Comparison of ENCODE assay signal across 8 cellular contexts in genomic region chr10:102644646-102645387, GRCh38. TPM values are rescaled to one million over a fixed set of nuclear protein-coding genes. Genes with fewer than 3 reads are reported as not detected.
DNase-seq lines count a peak whose midpoint lies in the region; TF ChIP-seq lines count a peak whose summit lies in the region.

No MANE protein-coding gene starts in this region.

- TF ChIP-seq CTCF in Peyer's patch (IDR thresholded peaks at IDR 0.05) = peak; percentile 60 to 83 (median 80)
- peak; percentile 59 for TF ChIP-seq CTCF in fibroblast of the aortic adventitia (IDR thresholded peaks at IDR 0.05; ENCODE audit: insufficient read depth, low read length)
- peak; percentile 80 for TF ChIP-seq CTCF in neural cell (IDR thresholded peaks at IDR 0.05; ENCODE audit: poor library complexity, severe bottlenecking)

- TF ChIP-seq RAD21 in Ishikawa (IDR thresholded peaks at IDR 0.05; ENCODE audit: low read depth) (peak; percentile 47; the same call in 1 of the 2 replicates), neural cell (conservative IDR thresholded peaks at IDR 0.05) (peak; percentile 64)

- H3K4me2 ChIP-seq in neural cell (ENCODE audit: low read length) = peak overlapping the region; percentile 93

- H4K20me1 ChIP-seq in neural cell (ENCODE audit: insufficient read depth) = peaks cover 16% of the 10 kb centered on the region

- DNase-seq in DMS153 treated with DMSO at 0.1 percent for 48 hours (lab: John Stamatoyannopoulos, UW; ENCODE audit: unreplicated experiment) = peak; percentile 49
- DNase-seq in Peyer's patch = peak; percentile 86 to 93 (median 91)
- peak; percentile 93 for DNase-seq in activated effector memory CD4-positive, alpha-beta T cell treated with anti-CD3 and anti-CD28 coated beads, Interleukin-2, amount 50 U/mL, for 16 hours
- DNase-seq in fibroblast of the aortic adventitia (ENCODE audit: low read depth) = peak; percentile 61
- DNase-seq in kidney glomerular epithelial cell (lab: John Stamatoyannopoulos, UW) = no peak

- TF ChIP-seq EP300 in Ishikawa (IDR thresholded peaks at IDR 0.05; ENCODE audit: borderline replicate concordance) (no peak), neural cell (conservative IDR thresholded peaks at IDR 0.05; ENCODE audit: poor library complexity, severe bottlenecking) (no peak)

- H3K9me2 ChIP-seq in neural cell (ENCODE audit: insufficient read depth, low read length) = no peaks in the 10 kb centered on the region

- H2AFZ ChIP-seq in neural cell (ENCODE audit: low read depth, low read length) = no peak overlapping the region

- H3K27ac ChIP-seq in Peyer's patch = peak overlapping the region; percentile 98 to 100 (median 100)
- H3K27ac ChIP-seq in neural cell (ENCODE audit: low read length) = peak overlapping the region; percentile 81
- H3K27ac ChIP-seq in subcutaneous abdominal adipose tissue (ENCODE audit: low read depth, low read length) = peak overlapping the region; percentile 99

- H3K36me3 ChIP-seq in Peyer's patch (no peaks in the 10 kb centered on the region), neural cell (ENCODE audit: insufficient read depth, low read length) (no peaks in the 10 kb centered on the region), subcutaneous abdominal adipose tissue (ENCODE audit: control insufficient read depth in 5 of 5, insufficient read depth in 5 of 5, low read length in 5 of 5) (peaks cover 0 to 15% (median 12%) of the 10 kb centered on the region in 5 donors)

- peak overlapping the region; percentile 73 to 93 (median 80) for H3K4me3 ChIP-seq in Peyer's patch
- peak overlapping the region; percentile 95 for H3K4me3 ChIP-seq in fibroblast of the aortic adventitia (ENCODE audit: low read depth, low read length)
- H3K4me3 ChIP-seq in neural cell (ENCODE audit: low read length) = peak overlapping the region; percentile 97
- H3K4me3 ChIP-seq in subcutaneous abdominal adipose tissue (ENCODE audit: low read depth in 1 of 5, low read length in 5 of 5) = peak overlapping the region; percentile 94 to 100 (median 99)

- H3K27me3 ChIP-seq in Peyer's patch (no peaks in the 10 kb centered on the region), neural cell (ENCODE audit: insufficient read depth, low read depth, low read length) (no peaks in the 10 kb centered on the region), subcutaneous abdominal adipose tissue (ENCODE audit: control insufficient read depth in 5 of 5, insufficient read depth in 4 of 5, low read length in 5 of 5) (no peaks in the 10 kb centered on the region)

- no peaks in the 10 kb centered on the region for H3F3A ChIP-seq in neural cell (ENCODE audit: insufficient read depth, low read length, poor library complexity, severe bottlenecking)

- no peak for TF ChIP-seq POLR2A in Peyer's patch (IDR thresholded peaks at IDR 0.05)

- H3K9ac ChIP-seq in neural cell (ENCODE audit: low read length) (peak overlapping the region; percentile 99), subcutaneous abdominal adipose tissue (ENCODE audit: low read length in 5 of 5) (peak overlapping the region; percentile 93 to 99 (median 96))

- H3K9me3 ChIP-seq in Peyer's patch = no peaks in the 10 kb centered on the region
- H3K9me3 ChIP-seq in neural cell (ENCODE audit: low read length) = no peaks in the 10 kb centered on the region
- H3K9me3 ChIP-seq in subcutaneous abdominal adipose tissue (ENCODE audit: control insufficient read depth in 5 of 5, low read length in 5 of 5) = no peaks in the 10 kb centered on the region

- H3K4me1 ChIP-seq in Peyer's patch (peaks cover 7 to 34% (median 30%) of the 10 kb centered on the region in 4 donors), subcutaneous abdominal adipose tissue (ENCODE audit: control insufficient read depth in 5 of 5, insufficient read depth in 5 of 5, low read length in 5 of 5) (peaks cover 20 to 61% (median 47%) of the 10 kb centered on the region in 5 donors)

- peaks cover 67% of the 10 kb centered on the region for H3K79me2 ChIP-seq in neural cell (replicated peaks; ENCODE audit: insufficient read depth, low read length)

TF ChIP-seq in Ishikawa, 13 proteins besides CTCF, POLR2A, EP300 and RAD21:
- TF ChIP-seq FOXM1 (IDR thresholded peaks at IDR 0.05; ENCODE audit: borderline replicate concordance, low read depth) (no peak), TEAD4 (IDR thresholded peaks at IDR 0.05) (no peak; the same call in 1 of the 2 replicates), NFIC (IDR thresholded peaks at IDR 0.05) (peak; percentile 55), CREB1 (IDR thresholded peaks at IDR 0.05; ENCODE audit: low read depth) (no peak), MAX (IDR thresholded peaks at IDR 0.05) (peak; percentile 99), USF1 (IDR thresholded peaks at IDR 0.05) (peak; percentile 40; the same call in 1 of the 2 replicates), TCF12 (IDR thresholded peaks at IDR 0.05; ENCODE audit: low read depth) (peak; percentile 79), YY1 (IDR thresholded peaks at IDR 0.05; ENCODE audit: low read depth) (no peak; the same call in 1 of the 2 replicates), EGR1 (IDR thresholded peaks at IDR 0.05) (peak; percentile 37; the same call in 1 of the 2 replicates)
TF ChIP-seq in Ishikawa: peak in this region for 5.

TF ChIP-seq in neural cell, 6 proteins besides CTCF, POLR2A, EP300 and RAD21:
- TF ChIP-seq REST (IDR thresholded peaks at IDR 0.05; ENCODE audit: borderline replicate concordance) (no peak), MXI1 (conservative IDR thresholded peaks at IDR 0.05; ENCODE audit: poor library complexity, severe bottlenecking) (peak; percentile 97), SMC3 (conservative IDR thresholded peaks at IDR 0.05; ENCODE audit: poor library complexity) (peak; percentile 76), POLR2AphosphoS5 (IDR thresholded peaks at IDR 0.05) (peak; percentile 78)

RNA-seq across cellular contexts. Expression of gene TRIM8, which starts 0.5 kb away (rescaled TPM):
- total RNA-seq in Peyer's patch = 100 to 1,000 TPM in 3 of 4 donors, 10 to 100 TPM in 1; 88.3 to 154 (median 119) TPM
- 83.0 and 84.7 TPM in 2 replicates for total RNA-seq in fibroblast of the aortic adventitia (ENCODE audit: low replicate concordance)
- 47.5 and 59.2 TPM in 2 replicates for polyA plus RNA-seq in neural cell
- polyA minus RNA-seq in neural cell = 63.4 and 77.9 TPM in 2 replicates
